ENCODE assay signal across 16 cellular contexts in genomic region chr20:57241592-57241991, GRCh38. TPM values are rescaled to one million over a fixed set of nuclear protein-coding genes. Genes with fewer than 3 reads are reported as not detected.
DNase-seq lines count a peak whose midpoint lies in the region; ATAC-seq and TF ChIP-seq lines count a peak whose summit lies in the region.
"Had no signal": no experiment of that assay in that cellular context is flagged by ENCODE, and none has a peak within 500 bp of the region (broad histone marks: within the 10 kb centered on the region; RNA-seq: fewer than 3 reads in every experiment).

No MANE protein-coding gene starts in this region.

- H2AFZ ChIP-seq in hepatocyte = no peak overlapping the region

- H3K36me3 Mint-ChIP-seq in CD4-positive, alpha-beta memory T cell = no peaks in the 10 kb centered on the region

- no peak overlapping the region for H3K27ac Mint-ChIP-seq in CD4-positive, alpha-beta memory T cell

- no peaks in the 10 kb centered on the region for H3K27me3 ChIP-seq in DOHH2 (ENCODE audit: control insufficient read depth, low read length)
- H3K27me3 ChIP-seq in hepatocyte = no peaks in the 10 kb centered on the region
- no peaks in the 10 kb centered on the region for H3K27me3 ChIP-seq in CD4-positive, alpha-beta memory T cell (ENCODE audit: insufficient read depth, low read length)

- H3K36me3 ChIP-seq in DOHH2 (ENCODE audit: control insufficient read depth, low read length) (peaks cover 99% of the 10 kb centered on the region), hepatocyte (replicated peaks; ENCODE audit: insufficient read depth, low read depth) (no peaks in the 10 kb centered on the region), mucosa of descending colon (ENCODE audit: low read depth) (no peaks in the 10 kb centered on the region)
- H3K36me3 ChIP-seq in CD4-positive, alpha-beta memory T cell (ENCODE audit: insufficient read depth, low read length) = no peaks in the 10 kb centered on the region

- WGBS in hepatocyte (ENCODE audit: low lambda C conversion rate, missing lambda C conversion rate) = 57% methylated on average over 5 of the region's 5 CpGs

- H3K9me2 ChIP-seq in DOHH2 (replicated peaks; ENCODE audit: control insufficient read depth, low read length) = no peaks in the 10 kb centered on the region
- no peaks in the 10 kb centered on the region for H3K9me2 ChIP-seq in hepatocyte (replicated peaks; ENCODE audit: insufficient read depth)

- H3K4me2 ChIP-seq in DOHH2 (ENCODE audit: low read length) (peak overlapping the region; percentile 13; the same call in 1 of the 2 replicates), hepatocyte (no peak overlapping the region)
- H3K4me2 ChIP-seq: A549 had no signal

- DNase-seq in SK-N-DZ (ENCODE audit: low spot score) = peak; percentile 37
- no peak for DNase-seq in hepatocyte (ENCODE audit: low spot score)
- no peak for DNase-seq in CD4-positive, alpha-beta memory T cell
- DNase-seq in mucosa of descending colon = no peak
- DNase-seq: DMS 273 treated with DMSO at 0.1 percent for 48 hours, GF-D8, NCI-H1417 treated with DMSO at 0.1 percent for 48 hours, NCI-H2029, NCI-H2171, NCI-H446, NCI-H82 had no signal

- peaks cover 18% of the 10 kb centered on the region for H3F3A ChIP-seq in DOHH2 (ENCODE audit: control insufficient read depth, insufficient read depth)

- intact Hi-C loops in CD4-positive, alpha-beta memory T cell (cut with micrococcal nuclease) = no loop called here
- intact Hi-C loops in mucosa of descending colon (cut with DNase I, micrococcal nuclease) = no loop called here

- peaks cover 56% of the 10 kb centered on the region for H4K20me1 ChIP-seq in DOHH2 (ENCODE audit: control insufficient read depth, insufficient read depth, low read depth, low read length)
- H4K20me1 ChIP-seq in hepatocyte (ENCODE audit: insufficient read depth, poor library complexity, severe bottlenecking) = no peaks in the 10 kb centered on the region

- peaks cover 3 to 8% of the 10 kb centered on the region in 2 donors for H3K27me3 Mint-ChIP-seq in CD4-positive, alpha-beta memory T cell

- POLR2A ChIA-PET in CD4-positive, alpha-beta memory T cell (lab: Charles Lee; ENCODE audit: partially characterized antibody) = no interaction called here

- no peaks in the 10 kb centered on the region for H3K9me3 ChIP-seq in DOHH2 (ENCODE audit: control insufficient read depth, insufficient read depth, low read length)
- no peaks in the 10 kb centered on the region for H3K9me3 ChIP-seq in hepatocyte (ENCODE audit: low read depth)
- H3K9me3 ChIP-seq in CD4-positive, alpha-beta memory T cell (ENCODE audit: control insufficient read depth in 1 of 2, low read length in 2 of 2) = no peaks in the 10 kb centered on the region
- no peaks in the 10 kb centered on the region for H3K9me3 ChIP-seq in mucosa of descending colon
- H3K9me3 ChIP-seq: A549 had no signal

- H3K4me3 Mint-ChIP-seq in CD4-positive, alpha-beta memory T cell = no peak overlapping the region

- H3K4me1 ChIP-seq in DOHH2 (ENCODE audit: control insufficient read depth, low read length) (peaks cover 90% of the 10 kb centered on the region), hepatocyte (ENCODE audit: insufficient read depth) (peaks cover 11% of the 10 kb centered on the region), mucosa of descending colon (ENCODE audit: low read depth) (no peaks in the 10 kb centered on the region)
- no peaks in the 10 kb centered on the region for H3K4me1 ChIP-seq in CD4-positive, alpha-beta memory T cell (ENCODE audit: insufficient read depth, low read length)
- H3K4me1 ChIP-seq: A549 had no signal

- TF ChIP-seq CTCF in DOHH2 (IDR thresholded peaks at IDR 0.05; ENCODE audit: low read depth, low read length, poor library complexity, severe bottlenecking) = no peak
- TF ChIP-seq CTCF in hepatocyte (IDR thresholded peaks at IDR 0.05; ENCODE audit: poor library complexity) = no peak
- no peak for TF ChIP-seq CTCF in mucosa of descending colon (IDR thresholded peaks at IDR 0.05)

- H3K27ac ChIP-seq in DOHH2 (ENCODE audit: low read depth, low read length) (no peak overlapping the region), hepatocyte (peak overlapping the region; percentile 53), temporal lobe (ENCODE audit: low read depth, low read length) (peak overlapping the region; percentile 44)
- no peak overlapping the region for H3K27ac ChIP-seq in CD4-positive, alpha-beta memory T cell (ENCODE audit: low read depth, low read length)
- H3K27ac ChIP-seq: A549 had no signal

- no peaks in the 10 kb centered on the region for H3K4me1 Mint-ChIP-seq in CD4-positive, alpha-beta memory T cell

- ATAC-seq in HG03135 (IDR thresholded peaks at IDR 0.05; ENCODE audit: unreplicated experiment) (no peak), mucosa of descending colon (no peak)
- ATAC-seq: A549, K562 had no signal

- CTCF ChIA-PET in CD4-positive, alpha-beta memory T cell (lab: Charles Lee; ENCODE audit: partially characterized antibody) = no interaction called here

- peaks cover 100% of the 10 kb centered on the region for H3K79me2 ChIP-seq in DOHH2 (ENCODE audit: control insufficient read depth, low read length)
- peaks cover 25% of the 10 kb centered on the region for H3K79me2 ChIP-seq in hepatocyte

- H3K4me3 ChIP-seq in DOHH2 (ENCODE audit: low read length) (no peak overlapping the region), hepatocyte (no peak overlapping the region), mucosa of descending colon (no peak overlapping the region)
- H3K4me3 ChIP-seq in CD4-positive, alpha-beta memory T cell (ENCODE audit: low read length in 2 of 2) = no peak overlapping the region
- H3K4me3 ChIP-seq: A549, K562 had no signal

- H3K9me3 Mint-ChIP-seq in CD4-positive, alpha-beta memory T cell = peaks cover 0 to 4% (median 0%) of the 10 kb centered on the region in 8 donors

RNA-seq across cellular contexts. Expression of gene BMP7, which starts 24.8 kb away (rescaled TPM):
- 108 and 114 TPM in 2 replicates for polyA plus RNA-seq in SK-N-DZ (2014; cell fraction: cytosol; rRNA removed)
- 42.4 and 49.9 TPM in 2 replicates for polyA plus RNA-seq in SK-N-DZ (2014; cell fraction: nucleus; rRNA removed)
- total RNA-seq in hepatocyte = 12.8 and 14.8 TPM in 2 replicates
- polyA plus RNA-seq in hepatocyte = 9.1 and 11.4 TPM in 2 replicates
- 9.6 TPM for total RNA-seq in temporal lobe
- total RNA-seq in CD4-positive, alpha-beta memory T cell = not detected
- polyA plus RNA-seq in CD4-positive, alpha-beta memory T cell = not detected
- 1 to 10 TPM; 1.7 to 2.8 (median 2.0) TPM for total RNA-seq in mucosa of descending colon
- polyA plus RNA-seq: K562 had no signal

Comparison
In these comparisons a context has a peak if more than half of its experiments do, and no peak if none do; other contexts are left out.
1. H3K27ac ChIP-seq: peak in hepatocyte (single experiment) and temporal lobe (single experiment); none in DOHH2 (single experiment) and CD4-positive, alpha-beta memory T cell (single experiment).